ENCODE assay signal across 8 cellular contexts in genomic region chr6:5175195-5175594, GRCh38.
A peak's percentile ranks its signal among the peaks of the same experiment; 100 is the strongest.
DNase-seq lines count a peak whose midpoint lies in the region; ATAC-seq, FAIRE-seq and TF ChIP-seq lines count a peak whose summit lies in the region.
"Had no signal": no experiment of that assay in that cellular context is flagged by ENCODE, and none has a peak within 500 bp of the region (broad histone marks: within the 10 kb centered on the region; RNA-seq: fewer than 3 reads in every experiment).

No MANE protein-coding gene starts in this region.

- ATAC-seq in K562: peak; percentile 88
- no peak for ATAC-seq in HG03095 (IDR thresholded peaks at IDR 0.05; ENCODE audit: unreplicated experiment)

- no peak overlapping the region for H2AFZ ChIP-seq in K562 (ENCODE audit: low read depth, low read length)

- no peaks in the 10 kb centered on the region for H3K79me2 ChIP-seq in DOHH2 (ENCODE audit: control insufficient read depth, low read length)
- H3K79me2 ChIP-seq in K562 (ENCODE audit: control insufficient read depth, insufficient read depth, low read length): no peaks in the 10 kb centered on the region

- H3K4me1 ChIP-seq in DOHH2 (ENCODE audit: control insufficient read depth, low read length) (peaks cover 61% of the 10 kb centered on the region), K562 (replicated peaks in 1 of 2; ENCODE audit: control insufficient read depth in 2 of 2, insufficient read depth in 2 of 2, low read length in 2 of 2) (no peaks in the 10 kb centered on the region; a peak in 2 of 5 replicates), thyroid gland (peaks cover 0 to 9% of the 10 kb centered on the region in 2 donors)

- H4K20me1 ChIP-seq in DOHH2 (ENCODE audit: control insufficient read depth, insufficient read depth, low read depth, low read length) (no peaks in the 10 kb centered on the region), K562 (replicated peaks; ENCODE audit: control insufficient read depth, insufficient read depth, low read length) (peaks cover 4% of the 10 kb centered on the region; the same call in 1 of the 2 replicates)

- H3K4me2 ChIP-seq in DOHH2 (ENCODE audit: low read length) (peak overlapping the region; percentile 71), K562 (ENCODE audit: insufficient read depth, low read length) (no peak overlapping the region)

- WGBS in K562 (ENCODE audit: insufficient coverage, low coverage, missing lambda C conversion rate): 11% methylated on average over 4 of the region's 4 CpGs
- WGBS in thyroid gland, 2 donors: 70 to 75% methylated on average over 4 of the region's 4 CpGs

- peaks cover 60% of the 10 kb centered on the region for H3K4me1 Mint-ChIP-seq in nephron progenitor cell

- DNase-seq in HuH-7 (ENCODE audit: low spot score) (peak; percentile 20), K562 (ENCODE audit: extremely low read depth in 1 of 4, low spot score in 3 of 4) (peak; percentile 34 to 54 (median 47)), nephron progenitor cell (peak; percentile 47), NOMO-1 treated with dmso at 0.1 percent for 144 hours (lab: John Stamatoyannopoulos, UW; ENCODE audit: unreplicated experiment) (no peak), thyroid gland (no peak)
- DNase-seq: activated CD4-positive, CD25-positive, alpha-beta regulatory T cell treated with anti-CD3 and anti-CD28 coated beads, Interleukin-2, amount 50 U/mL, for 72 hours had no signal

- H3K27me3 ChIP-seq in DOHH2 (ENCODE audit: control insufficient read depth, low read length): no peaks in the 10 kb centered on the region
- H3K27me3 ChIP-seq in K562 (ENCODE audit: control insufficient read depth in 2 of 2, insufficient read depth in 2 of 2, low read length in 2 of 2): no peaks in the 10 kb centered on the region
- H3K27me3 ChIP-seq in thyroid gland: no peaks in the 10 kb centered on the region

- no TSS peak for BruUV-seq in K562 (replicated peaks; lab: Mats Ljungman, UMichigan)

- no peaks in the 10 kb centered on the region for H3K27me3 Mint-ChIP-seq in nephron progenitor cell (ENCODE audit: low read depth, poor library complexity)

- no peaks in the 10 kb centered on the region for H3K9me3 ChIP-seq in DOHH2 (ENCODE audit: control insufficient read depth, insufficient read depth, low read length)
- no peaks in the 10 kb centered on the region for H3K9me3 ChIP-seq in K562 (replicated peaks; ENCODE audit: control insufficient read depth, insufficient read depth, low read depth, low read length)
- no peaks in the 10 kb centered on the region for H3K9me3 ChIP-seq in thyroid gland

- H3K27ac ChIP-seq in DOHH2 (ENCODE audit: low read depth, low read length) (peak overlapping the region; percentile 73), K562 (ENCODE audit: extremely low read depth, low read depth, low read length) (no peak overlapping the region), thyroid gland (no peak overlapping the region)

- H3K9me1 ChIP-seq in K562 (ENCODE audit: control insufficient read depth, insufficient read depth, low read length): no peaks in the 10 kb centered on the region

- TF ChIP-seq RAD21 in K562 (CRISPR knock-in tag; conservative IDR thresholded peaks at IDR 0.05 in 1 of 2, IDR thresholded peaks at IDR 0.05 in 1 of 2): peak in 1 of 2 experiments; percentile 41; a peak in 2 of 4 replicates

- H3K9me2 ChIP-seq in DOHH2 (replicated peaks; ENCODE audit: control insufficient read depth, low read length): no peaks in the 10 kb centered on the region

- H3K27ac Mint-ChIP-seq in nephron progenitor cell: no peak overlapping the region

- CTCF ChIA-PET in K562 (lab: Yijun Ruan, JAX; ENCODE audit: low intra/inter-chr PET ratio): interaction anchor here (1.4 kb wide), 1 partner anchor 223 kb away, joined by 3 read pairs; no protein-coding TSS in a partner anchor

- intact Hi-C loops in K562 (cut with micrococcal nuclease) (no loop called here), thyroid gland (cut with DNase I) (no loop called here)

- in situ Hi-C loops in K562 (cut with MboI): no loop called here

- H3K4me3 ChIP-seq in DOHH2 (ENCODE audit: low read length) (peak overlapping the region; percentile 59), K562 (no peak overlapping the region), thyroid gland (replicated peaks in 1 of 3) (no peak overlapping the region)

- H3K9ac ChIP-seq in K562 (ENCODE audit: insufficient read depth in 1 of 2, low read depth in 2 of 2, low read length in 2 of 2): no peak overlapping the region

- no peaks in the 10 kb centered on the region for H3K36me3 Mint-ChIP-seq in nephron progenitor cell (ENCODE audit: low read depth)

- H3F3A ChIP-seq in DOHH2 (ENCODE audit: control insufficient read depth, insufficient read depth): peaks cover 14% of the 10 kb centered on the region

- no peak for TF ChIP-seq EP300 in K562 (IDR thresholded peaks at IDR 0.05; ENCODE audit: low read length)

- POLR2A ChIA-PET in K562 (lab: Yijun Ruan, JAX): interaction anchor here (0.6 kb wide), 3 partner anchors 32 to 949 kb away, joined by 3 to 5 read pairs (median 3); no protein-coding TSS in a partner anchor

- no peaks in the 10 kb centered on the region for H3K9me3 Mint-ChIP-seq in nephron progenitor cell

- H3K36me3 ChIP-seq in DOHH2 (ENCODE audit: control insufficient read depth, low read length) (no peaks in the 10 kb centered on the region), K562 (ENCODE audit: control insufficient read depth, insufficient read depth, low read length) (0 out of 3 replicates have a peak, but pooled peaks cover 2% of the 10 kb centered on the region), thyroid gland (no peaks in the 10 kb centered on the region)

- no peak overlapping the region for H3K4me3 Mint-ChIP-seq in nephron progenitor cell

- TF ChIP-seq POLR2A in K562 (conservative IDR thresholded peaks at IDR 0.05) (no peak), thyroid gland (IDR thresholded peaks at IDR 0.05) (no peak)

- peak; percentile 65 for FAIRE-seq in K562 (lab: Jason Lieb, UNC)

- peak; percentile 85 for TF ChIP-seq CTCF in DOHH2 (IDR thresholded peaks at IDR 0.05; ENCODE audit: low read depth, low read length, poor library complexity, severe bottlenecking)
- TF ChIP-seq CTCF in K562 (IDR thresholded peaks at IDR 0.05 in 2 of 3, conservative IDR thresholded peaks at IDR 0.05 in 1 of 3; ENCODE audit: insufficient read depth in 2 of 3, low read depth in 1 of 3, low read length in 3 of 3): peak; percentile 65 to 84 (median 67)
- TF ChIP-seq CTCF in nephron progenitor cell (IDR thresholded peaks at IDR 0.05): peak; percentile 49
- no peak for TF ChIP-seq CTCF in thyroid gland (IDR thresholded peaks at IDR 0.05)

TF ChIP-seq in K562, 482 proteins besides CTCF, POLR2A, EP300 and RAD21:
- TF ChIP-seq CEBPB (tag; IDR thresholded peaks at IDR 0.05) (peak; percentile 34; the same call in 1 of the 2 replicates), SMARCB1 (IDR thresholded peaks at IDR 0.05; ENCODE audit: insufficient read length, low read depth) (no peak), CREM (IDR thresholded peaks at IDR 0.05; ENCODE audit: low read depth) (0 out of 2 replicates have a peak, but pooled peaks have one; percentile 11)

Comparison
In these comparisons a context has a peak if more than half of its experiments do, and no peak if none do; other contexts are left out.
1. CTCF ChIP-seq: peak in DOHH2 (single experiment), K562 (3 of 3) and nephron progenitor cell (single experiment); none in thyroid gland (0 of 6).
2. DNase-seq: peak in HuH-7 (single experiment), K562 (4 of 4) and nephron progenitor cell (single experiment); none in NOMO-1 treated with dmso at 0.1 percent for 144 hours (single experiment) and thyroid gland (0 of 2).